Comparison of ENCODE assay signal across 9 cellular contexts in the genomic region with DNA sequence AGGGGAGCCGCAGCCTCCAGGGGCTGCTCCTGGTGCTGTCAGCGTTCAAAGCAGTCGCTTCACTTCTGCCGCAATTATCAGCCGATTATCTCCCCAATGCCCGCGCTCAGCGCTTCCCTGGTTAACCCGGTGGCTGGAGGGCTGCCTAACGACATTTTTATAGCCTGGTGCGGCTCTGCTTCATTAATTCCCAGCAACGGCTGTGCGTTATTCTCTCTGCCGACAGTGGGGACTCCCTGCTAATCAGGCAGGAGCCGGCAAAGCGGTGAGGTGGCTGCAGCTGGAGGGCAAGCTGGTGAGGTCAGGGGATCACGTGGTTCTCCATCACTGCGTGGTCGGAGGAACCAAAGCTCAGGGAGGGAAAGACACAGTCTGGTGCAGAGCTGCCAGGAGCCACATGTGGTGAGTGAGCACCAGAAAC.
DNase-seq lines count a peak whose midpoint lies in the region; ATAC-seq and TF ChIP-seq lines count a peak whose summit lies in the region.
"Had no signal": no experiment of that assay in that cellular context is flagged by ENCODE, and none has a peak within 500 bp of the region (broad histone marks: within the 10 kb centered on the region; RNA-seq: fewer than 3 reads in every experiment).

No MANE protein-coding gene starts in this region.

- in situ Hi-C loops in G401 (cut with HindIII; ENCODE audit: low sequenced_read_pairs): no loop called here

- H3K9me3 Mint-ChIP-seq in activated CD4-positive, alpha-beta T cell treated with anti-CD3 and anti-CD28 coated beads, Interleukin-2, amount 10 ng/mL, durations not matched to agents 7 days and 5 days: no peaks in the 10 kb centered on the region

- POLR2A ChIA-PET in activated CD4-positive, alpha-beta T cell treated with anti-CD3 and anti-CD28 coated beads, Interleukin-2, amount 10 ng/mL, durations not matched to agents 7 days and 5 days (lab: Charles Lee): no interaction called here

- DNase-seq in G401 (ENCODE audit: low spot score) (peak; percentile 36), medulla oblongata (ENCODE audit: extremely low spot score) (peak; percentile 3), NCI-H2029 (lab: John Stamatoyannopoulos, UW) (no peak)
- no peak for DNase-seq in activated CD4-positive, alpha-beta T cell treated with anti-CD3 and anti-CD28 coated beads, Interleukin-2, amount 10 ng/mL, durations not matched to agents 7 days and 5 days

- peak overlapping the region; percentile 31; the same call in 1 of the 2 replicates for H3K27ac ChIP-seq in VCaP
- H3K27ac ChIP-seq: HL-60 had no signal

- no peak overlapping the region for H3K27ac Mint-ChIP-seq in activated CD4-positive, alpha-beta T cell treated with anti-CD3 and anti-CD28 coated beads, Interleukin-2, amount 10 ng/mL, durations not matched to agents 7 days and 5 days

- peaks cover 26% of the 10 kb centered on the region for H3K27me3 Mint-ChIP-seq in activated CD4-positive, alpha-beta T cell treated with anti-CD3 and anti-CD28 coated beads, Interleukin-2, amount 10 ng/mL, durations not matched to agents 7 days and 5 days

- no peak overlapping the region for H3K4me3 Mint-ChIP-seq in activated CD4-positive, alpha-beta T cell treated with anti-CD3 and anti-CD28 coated beads, Interleukin-2, amount 10 ng/mL, durations not matched to agents 7 days and 5 days

- CTCF ChIA-PET in activated CD4-positive, alpha-beta T cell treated with anti-CD3 and anti-CD28 coated beads, Interleukin-2, amount 10 ng/mL, durations not matched to agents 7 days and 5 days (lab: Charles Lee): no interaction called here

- ATAC-seq in HG03432 (IDR thresholded peaks at IDR 0.05; ENCODE audit: unreplicated experiment) (peak; percentile 82), HG02970 (IDR thresholded peaks at IDR 0.05; ENCODE audit: low FRiP score, unreplicated experiment) (no peak), GM18505 (IDR thresholded peaks at IDR 0.05; ENCODE audit: unreplicated experiment) (no peak)

- H3K4me1 Mint-ChIP-seq in activated CD4-positive, alpha-beta T cell treated with anti-CD3 and anti-CD28 coated beads, Interleukin-2, amount 10 ng/mL, durations not matched to agents 7 days and 5 days: no peaks in the 10 kb centered on the region

- H3K36me3 Mint-ChIP-seq in activated CD4-positive, alpha-beta T cell treated with anti-CD3 and anti-CD28 coated beads, Interleukin-2, amount 10 ng/mL, durations not matched to agents 7 days and 5 days (ENCODE audit: low read depth): no peaks in the 10 kb centered on the region

- no peak for TF ChIP-seq POLR2A in GM18505 (IDR thresholded peaks at IDR 0.05; ENCODE audit: borderline replicate concordance, extremely low read depth, insufficient read depth, insufficient read length)

- no peak for TF ChIP-seq CTCF in VCaP (conservative IDR thresholded peaks at IDR 0.05)

Comparison
In these comparisons a context has a peak if more than half of its experiments do, and no peak if none do; other contexts are left out.
1. DNase-seq: peak in G401 (single experiment) and medulla oblongata (single experiment); none in NCI-H2029 (single experiment) and activated CD4-positive, alpha-beta T cell treated with anti-CD3 and anti-CD28 coated beads, Interleukin-2, amount 10 ng/mL, durations not matched to agents 7 days and 5 days (single experiment).